In the genomic region with DNA sequence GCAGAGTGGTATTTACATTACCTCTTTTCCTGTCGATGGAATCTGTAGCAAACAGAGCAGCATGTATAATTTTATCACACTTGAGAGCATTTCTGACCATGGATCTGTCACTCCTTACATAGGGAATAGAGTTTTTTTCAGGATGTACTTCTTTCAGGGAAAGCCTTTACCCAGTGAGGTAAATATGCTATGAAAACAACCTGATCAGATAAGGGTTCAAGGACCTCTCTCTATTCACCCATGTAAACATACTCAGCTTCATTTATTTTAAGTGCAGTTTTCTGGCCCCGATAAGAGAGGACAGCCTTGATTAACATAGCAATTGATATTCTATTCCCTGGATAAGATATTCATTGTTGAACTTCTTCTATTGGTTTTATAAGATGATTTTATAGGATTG, we compare ENCODE assay signal across 29 cellular contexts.
"Had no signal": no experiment of that assay in that cellular context is flagged by ENCODE, and none has a peak within 500 bp of the region (broad histone marks: within the 10 kb centered on the region; RNA-seq: fewer than 3 reads in every experiment).

No MANE protein-coding gene starts in this region.

- H3K4me3 ChIP-seq: left ventricle myocardium inferior, lung, mucosa of descending colon, ovary, prostate gland, skin epidermis, stomach, testis, thyroid gland, transverse colon, upper lobe of left lung, vagina had no signal

- FAIRE-seq: islet of Langerhans, kidney had no signal

- H3K27me3 Mint-ChIP-seq: stimulated activated naive B cell treated with anti-CD40 and anti-IgM and Interleukin-4, amounts not matched to agents 10 μg/mL and 1 μg/mL and 100 μg/mL, for 72 hours had no signal

- H3K9me3 ChIP-seq: left ventricle myocardium inferior, mucosa of descending colon, ovary, prostate gland, stomach, testis, thyroid gland, transverse colon, upper lobe of left lung, vagina had no signal

- H3K4me3 Mint-ChIP-seq: immature natural killer cell; mesothelial cell of epicardium; naive thymus-derived CD4-positive, alpha-beta T cell; natural killer cell treated with Interleukin-12 subunit alpha and Interleukin-12 subunit beta and Interleukin-15 and Interleukin-18, amount 100 ng/mL, for 72 hours; stimulated activated naive B cell treated with anti-CD40 and anti-IgM and Interleukin-4, amounts not matched to agents 10 μg/mL and 1 μg/mL and 100 μg/mL, for 72 hours had no signal

- H3K27ac ChIP-seq: left ventricle myocardium inferior, ovary, prostate gland, skin epidermis, stomach, testis, thyroid gland, transverse colon, upper lobe of left lung, vagina had no signal

- H3K36me3 Mint-ChIP-seq: immature natural killer cell; mesothelial cell of epicardium; naive thymus-derived CD4-positive, alpha-beta T cell; natural killer cell treated with Interleukin-12 subunit alpha and Interleukin-12 subunit beta and Interleukin-15 and Interleukin-18, amount 100 ng/mL, for 72 hours; stimulated activated naive B cell treated with anti-CD40 and anti-IgM and Interleukin-4, amounts not matched to agents 10 μg/mL and 1 μg/mL and 100 μg/mL, for 72 hours had no signal

- H3K9me3 Mint-ChIP-seq: immature natural killer cell; naive thymus-derived CD4-positive, alpha-beta T cell; natural killer cell treated with Interleukin-12 subunit alpha and Interleukin-12 subunit beta and Interleukin-15 and Interleukin-18, amount 100 ng/mL, for 72 hours; stimulated activated naive B cell treated with anti-CD40 and anti-IgM and Interleukin-4, amounts not matched to agents 10 μg/mL and 1 μg/mL and 100 μg/mL, for 72 hours had no signal

- H3K4me1 ChIP-seq: left ventricle myocardium inferior, prostate gland, stomach, testis, thyroid gland, transverse colon, upper lobe of left lung, vagina had no signal

- H3K27me3 ChIP-seq: ovary, stomach, testis, thyroid gland, transverse colon, upper lobe of left lung, vagina had no signal

- DNase-seq: hypothalamus; immature natural killer cell; kidney; left colon; left ventricle myocardium inferior; mesendoderm; mucosa of descending colon; naive thymus-derived CD4-positive, alpha-beta T cell; ovary; retina; right cardiac atrium; stimulated activated CD4-positive, alpha-beta T cell treated with anti-CD3 and anti-CD28 coated beads, Interleukin-12 subunit alpha, Interleukin-12 subunit beta, amount 100 ng/mL, for 4 hours; stimulated activated CD4-positive, alpha-beta T cell treated with anti-CD3 and anti-CD28 coated beads, Interleukin-15, amount 100 ng/mL, for 24 hours; stimulated activated CD4-positive, alpha-beta T cell treated with anti-CD3 and anti-CD28 coated beads, Interleukin-2, amount 100 ng/mL, for 24 hours; stimulated activated CD4-positive, alpha-beta T cell treated with anti-CD3 and anti-CD28 coated beads, Interleukin-4, amount 100 ng/mL, for 1 hour; stimulated activated naive B cell treated with anti-CD40 and anti-IgM and Interleukin-4, amounts not matched to agents 10 μg/mL and 1 μg/mL and 100 μg/mL, for 72 hours; stimulated activated naive CD8-positive, alpha-beta T cell treated with anti-CD3 and anti-CD28 coated beads, Interleukin-15, Interleukin-2, amounts not matched to agents 100 U/mL and 50 U/mL, for 24 hours; stomach; testis; thyroid gland; transverse colon; upper lobe of left lung had no signal

- H3K4me1 Mint-ChIP-seq: mesothelial cell of epicardium; stimulated activated naive B cell treated with anti-CD40 and anti-IgM and Interleukin-4, amounts not matched to agents 10 μg/mL and 1 μg/mL and 100 μg/mL, for 72 hours had no signal

- H3K27ac Mint-ChIP-seq: immature natural killer cell; mesothelial cell of epicardium; naive thymus-derived CD4-positive, alpha-beta T cell; natural killer cell treated with Interleukin-12 subunit alpha and Interleukin-12 subunit beta and Interleukin-15 and Interleukin-18, amount 100 ng/mL, for 72 hours; stimulated activated naive B cell treated with anti-CD40 and anti-IgM and Interleukin-4, amounts not matched to agents 10 μg/mL and 1 μg/mL and 100 μg/mL, for 72 hours had no signal

- H3K36me3 ChIP-seq: left ventricle myocardium inferior, ovary, prostate gland, stomach, thyroid gland, transverse colon, upper lobe of left lung, vagina had no signal
